ENCODE assay signal across 1 cellular context in the genomic region with DNA sequence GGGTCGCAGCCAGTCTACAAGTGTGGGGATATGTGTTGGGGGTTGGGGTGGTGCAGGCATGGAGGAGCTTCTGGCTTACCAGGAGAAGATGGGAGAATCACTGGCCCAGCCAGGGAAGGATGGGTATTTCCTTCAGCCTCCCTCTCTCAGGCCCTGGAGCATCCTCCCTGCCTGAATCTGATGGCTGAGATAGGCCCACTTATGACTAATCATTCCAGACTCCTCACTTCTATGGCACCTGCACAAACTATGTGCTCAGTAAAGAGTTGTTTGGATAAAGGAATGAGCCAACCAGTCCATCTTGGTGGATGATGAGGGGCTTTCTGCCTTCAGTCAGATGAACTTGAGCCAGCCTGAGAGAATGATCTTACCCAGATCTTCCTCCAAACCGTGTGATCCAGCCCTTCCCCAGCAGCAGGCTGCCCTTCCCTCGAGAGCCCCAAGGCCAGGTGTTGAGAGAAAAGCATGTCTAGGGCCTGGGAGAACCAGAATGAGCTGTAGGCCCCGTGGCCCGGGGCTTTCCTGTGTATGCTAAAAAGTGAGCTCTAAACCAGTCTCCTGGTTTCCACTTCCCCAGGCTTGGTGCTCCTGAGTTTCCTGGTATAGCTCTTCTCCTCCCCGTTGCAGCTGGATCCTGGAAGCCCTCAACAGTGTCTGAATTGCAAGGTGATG.
TF ChIP-seq lines count a peak whose summit lies in the region.

No MANE protein-coding gene starts in this region.

TF ChIP-seq in GM12878, 131 proteins besides CTCF, POLR2A, EP300 and RAD21:
- TF ChIP-seq SREBF1 (IDR thresholded peaks at IDR 0.05; ENCODE audit: low read length) (no peak), ESRRA (IDR thresholded peaks at IDR 0.05; ENCODE audit: low read length) (no peak)
- TF ChIP-seq, protein P1, sequence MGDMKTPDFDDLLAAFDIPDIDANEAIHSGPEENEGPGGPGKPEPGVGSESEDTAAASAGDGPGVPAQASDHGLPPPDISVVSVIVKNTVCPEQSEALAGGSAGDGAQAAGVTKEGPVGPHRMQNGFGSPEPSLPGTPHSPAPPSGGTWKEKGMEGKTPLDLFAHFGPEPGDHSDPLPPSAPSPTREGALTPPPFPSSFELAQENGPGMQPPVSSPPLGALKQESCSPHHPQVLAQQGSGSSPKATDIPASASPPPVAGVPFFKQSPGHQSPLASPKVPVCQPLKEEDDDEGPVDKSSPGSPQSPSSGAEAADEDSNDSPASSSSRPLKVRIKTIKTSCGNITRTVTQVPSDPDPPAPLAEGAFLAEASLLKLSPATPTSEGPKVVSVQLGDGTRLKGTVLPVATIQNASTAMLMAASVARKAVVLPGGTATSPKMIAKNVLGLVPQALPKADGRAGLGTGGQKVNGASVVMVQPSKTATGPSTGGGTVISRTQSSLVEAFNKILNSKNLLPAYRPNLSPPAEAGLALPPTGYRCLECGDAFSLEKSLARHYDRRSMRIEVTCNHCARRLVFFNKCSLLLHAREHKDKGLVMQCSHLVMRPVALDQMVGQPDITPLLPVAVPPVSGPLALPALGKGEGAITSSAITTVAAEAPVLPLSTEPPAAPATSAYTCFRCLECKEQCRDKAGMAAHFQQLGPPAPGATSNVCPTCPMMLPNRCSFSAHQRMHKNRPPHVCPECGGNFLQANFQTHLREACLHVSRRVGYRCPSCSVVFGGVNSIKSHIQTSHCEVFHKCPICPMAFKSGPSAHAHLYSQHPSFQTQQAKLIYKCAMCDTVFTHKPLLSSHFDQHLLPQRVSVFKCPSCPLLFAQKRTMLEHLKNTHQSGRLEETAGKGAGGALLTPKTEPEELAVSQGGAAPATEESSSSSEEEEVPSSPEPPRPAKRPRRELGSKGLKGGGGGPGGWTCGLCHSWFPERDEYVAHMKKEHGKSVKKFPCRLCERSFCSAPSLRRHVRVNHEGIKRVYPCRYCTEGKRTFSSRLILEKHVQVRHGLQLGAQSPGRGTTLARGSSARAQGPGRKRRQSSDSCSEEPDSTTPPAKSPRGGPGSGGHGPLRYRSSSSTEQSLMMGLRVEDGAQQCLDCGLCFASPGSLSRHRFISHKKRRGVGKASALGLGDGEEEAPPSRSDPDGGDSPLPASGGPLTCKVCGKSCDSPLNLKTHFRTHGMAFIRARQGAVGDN (IDR thresholded peaks at IDR 0.05): peak; percentile 39; the same call in 1 of the 2 replicates
